In genomic region chr19:2048959-2049740, GRCh38 we compare ENCODE assay signal across 8 cellular contexts. TPM values are rescaled to one million over a fixed set of nuclear protein-coding genes. Genes with fewer than 3 reads are reported as not detected.
DNase-seq lines count a peak whose midpoint lies in the region; ATAC-seq and TF ChIP-seq lines count a peak whose summit lies in the region.

No MANE protein-coding gene starts in this region.

- no peaks in the 10 kb centered on the region for H3K9me3 ChIP-seq in ascending aorta

- TF ChIP-seq CTCF in ascending aorta (IDR thresholded peaks at IDR 0.05): no peak

- H3K4me1 ChIP-seq in ascending aorta: peaks cover 39 to 44% of the 10 kb centered on the region in 2 donors

- peak overlapping the region; percentile 92 to 97 for H3K27ac ChIP-seq in ascending aorta

- intact Hi-C loops in ascending aorta (cut with DNase I): no loop called here

- no peaks in the 10 kb centered on the region for H3K27me3 Mint-ChIP-seq in stimulated activated naive CD8-positive, alpha-beta T cell treated with anti-CD3 and anti-CD28 coated beads, Interleukin-15, amount 100 ng/mL, for 72 hours

- peak; percentile 54 for DNase-seq in DMS53 (lab: John Stamatoyannopoulos, UW)
- DNase-seq in DMS53 treated with DMSO at 0.1 percent for 48 hours (lab: John Stamatoyannopoulos, UW; ENCODE audit: unreplicated experiment): no peak
- DNase-seq in ascending aorta (ENCODE audit: low spot score in 2 of 2): no peak
- peak; percentile 29 for DNase-seq in iris pigment epithelial cell (ENCODE audit: low read depth)
- DNase-seq in stimulated activated naive CD8-positive, alpha-beta T cell treated with anti-CD3 and anti-CD28 coated beads, Interleukin-15, amount 100 ng/mL, for 72 hours: no peak
- no peak for DNase-seq in epidermal melanocyte (ENCODE audit: insufficient read length, low spot score)
- no peak for DNase-seq in DMS79 (lab: John Stamatoyannopoulos, UW)

- peaks cover 86% of the 10 kb centered on the region for H3K4me1 Mint-ChIP-seq in stimulated activated naive CD8-positive, alpha-beta T cell treated with anti-CD3 and anti-CD28 coated beads, Interleukin-15, amount 100 ng/mL, for 72 hours

- H3K36me3 ChIP-seq in ascending aorta: peaks cover 23 to 30% of the 10 kb centered on the region in 2 donors

- H3K27ac Mint-ChIP-seq in stimulated activated naive CD8-positive, alpha-beta T cell treated with anti-CD3 and anti-CD28 coated beads, Interleukin-15, amount 100 ng/mL, for 72 hours: peak overlapping the region in 1 of 2 donors; percentile 95

- H3K27me3 ChIP-seq in ascending aorta: no peaks in the 10 kb centered on the region

- ATAC-seq in stimulated activated naive CD8-positive, alpha-beta T cell treated with anti-CD3 and anti-CD28 coated beads, Interleukin-15, amount 100 ng/mL, for 72 hours: no peak
- no peak for ATAC-seq in GM19035 (IDR thresholded peaks at IDR 0.05; ENCODE audit: unreplicated experiment)

- H3K9me3 Mint-ChIP-seq in stimulated activated naive CD8-positive, alpha-beta T cell treated with anti-CD3 and anti-CD28 coated beads, Interleukin-15, amount 100 ng/mL, for 72 hours: no peaks in the 10 kb centered on the region

- H3K4me3 ChIP-seq in ascending aorta: peak overlapping the region; percentile 98

- peak overlapping the region; percentile 89 to 92 for H3K4me3 Mint-ChIP-seq in stimulated activated naive CD8-positive, alpha-beta T cell treated with anti-CD3 and anti-CD28 coated beads, Interleukin-15, amount 100 ng/mL, for 72 hours

RNA-seq across cellular contexts. Expression of gene MKNK2, which starts 1.9 kb away (rescaled TPM):
- total RNA-seq in ascending aorta: 228 TPM

RNA-seq across cellular contexts. Expression of gene BTBD2, which starts 33.6 kb away (rescaled TPM):
- 90.1 TPM for total RNA-seq in ascending aorta

RNA-seq across cellular contexts. Expression of gene MOB3A, which starts 47.0 kb away (rescaled TPM):
- 44.4 TPM for total RNA-seq in ascending aorta

RNA-seq across cellular contexts. Expression of gene IZUMO4, which starts 47.6 kb away (rescaled TPM):
- total RNA-seq in ascending aorta: not detected

Comparison
In these comparisons a context has a peak if more than half of its experiments do, and no peak if none do; other contexts are left out.
1. DNase-seq: peak in DMS53 (single experiment) and iris pigment epithelial cell (single experiment); none in DMS53 treated with DMSO at 0.1 percent for 48 hours (single experiment), ascending aorta (0 of 2), stimulated activated naive CD8-positive, alpha-beta T cell treated with anti-CD3 and anti-CD28 coated beads, Interleukin-15, amount 100 ng/mL, for 72 hours (0 of 2), epidermal melanocyte (single experiment) and DMS79 (single experiment).